ENCODE assay signal across 21 cellular contexts in genomic region chr16:55418586-55418985, GRCh38.
DNase-seq lines count a peak whose midpoint lies in the region; ATAC-seq, FAIRE-seq and TF ChIP-seq lines count a peak whose summit lies in the region.
"Had no signal": no experiment of that assay in that cellular context is flagged by ENCODE, and none has a peak within 500 bp of the region (broad histone marks: within the 10 kb centered on the region; RNA-seq: fewer than 3 reads in every experiment).

No MANE protein-coding gene starts in this region.

- intact Hi-C loops in GM12878 (cut with micrococcal nuclease; ENCODE audit: unreplicated experiment): no loop called here

- FAIRE-seq in A549 (lab: Jason Lieb, UNC) (no peak), GM12878 (lab: Jason Lieb, UNC) (no peak)

- no peak overlapping the region for H3K4me3 Mint-ChIP-seq in activated CD4-positive, alpha-beta memory T cell treated with anti-CD3 and anti-CD28 coated beads, Interleukin-2, amount 10 ng/mL, durations not matched to agents 7 days and 5 days
- H3K4me3 Mint-ChIP-seq: activated T-helper 1 cell treated with anti-CD3 and anti-CD28 coated beads, Interleukin-12 subunit alpha, Interleukin-12 subunit beta, Interleukin-2, Interleukin-4 antibody, amounts not matched to agents 30 ng/mL and 10 ng/mL and 1 ng/mL, durations not matched to agents 14 hours and 24 hours and 36 hours; mesothelial cell of epicardium; stimulated activated effector memory CD8-positive, alpha-beta T cell treated with anti-CD3 and anti-CD28 coated beads, Interleukin-12 subunit alpha, Interleukin-12 subunit beta, amount 100 ng/mL, for 72 hours had no signal

- no peak overlapping the region for H3K9ac ChIP-seq in GM12878 (ENCODE audit: control insufficient read depth, insufficient read depth, low read length)
- H3K9ac ChIP-seq: KMS-11 had no signal

- no peaks in the 10 kb centered on the region for H3K4me1 Mint-ChIP-seq in activated CD4-positive, alpha-beta memory T cell treated with anti-CD3 and anti-CD28 coated beads, Interleukin-2, amount 10 ng/mL, durations not matched to agents 7 days and 5 days
- H3K4me1 Mint-ChIP-seq: mesothelial cell of epicardium; stimulated activated effector memory CD8-positive, alpha-beta T cell treated with anti-CD3 and anti-CD28 coated beads, Interleukin-12 subunit alpha, Interleukin-12 subunit beta, amount 100 ng/mL, for 72 hours had no signal

- TF ChIP-seq EP300 in A549 (IDR thresholded peaks at IDR 0.05) (no peak), GM12878 (IDR thresholded peaks at IDR 0.05; ENCODE audit: borderline replicate concordance in 1 of 2, control insufficient read depth in 1 of 2, low read depth in 2 of 2, low read length in 2 of 2) (no peak)

- no peak overlapping the region for H3K27ac ChIP-seq in A549
- no peak overlapping the region for H3K27ac ChIP-seq in HEK293 (ENCODE audit: extremely low read depth, low read depth, low read length)
- H3K27ac ChIP-seq in GM12878 (ENCODE audit: control insufficient read depth, insufficient read depth): no peak overlapping the region
- no peak overlapping the region for H3K27ac ChIP-seq in caudate nucleus (ENCODE audit: low read depth, low read length)
- H3K27ac ChIP-seq: KMS-11 had no signal

- ATAC-seq in A549 (0 out of 6 replicates have a peak, but pooled peaks of 1 of the 2 experiments have one; percentile 26), GM12878 (no peak), HG03025 (IDR thresholded peaks at IDR 0.05; ENCODE audit: low FRiP score, unreplicated experiment) (no peak), HG03045 (IDR thresholded peaks at IDR 0.05; ENCODE audit: unreplicated experiment) (no peak)
- ATAC-seq: Panc1; stimulated activated effector memory CD8-positive, alpha-beta T cell treated with anti-CD3 and anti-CD28 coated beads, Interleukin-12 subunit alpha, Interleukin-12 subunit beta, amount 100 ng/mL, for 72 hours had no signal

- SMC1A ChIA-PET in GM12878 (lab: Charles Lee; ENCODE audit: uncharacterized antibody, unreplicated experiment): no interaction called here

- H2AFZ ChIP-seq in GM12878 (ENCODE audit: control insufficient read depth, low read depth, low read length): no peak overlapping the region

- H3K27me3 Mint-ChIP-seq in activated CD4-positive, alpha-beta memory T cell treated with anti-CD3 and anti-CD28 coated beads, Interleukin-2, amount 10 ng/mL, durations not matched to agents 7 days and 5 days: peaks cover 4% of the 10 kb centered on the region

- TF ChIP-seq CTCF in A549 (IDR thresholded peaks at IDR 0.05): no peak
- TF ChIP-seq CTCF in HEK293 (tag by site-specific recombination; IDR thresholded peaks at IDR 0.05): no peak
- TF ChIP-seq CTCF in GM12878 (IDR thresholded peaks at IDR 0.05 in 2 of 3, conservative IDR thresholded peaks at IDR 0.05 in 1 of 3; ENCODE audit: control insufficient read depth in 2 of 3, extremely low read depth in 1 of 3, insufficient read depth in 1 of 3, low read depth in 3 of 3, low read length in 3 of 3): no peak

- no peaks in the 10 kb centered on the region for H3K79me2 ChIP-seq in GM12878 (ENCODE audit: control insufficient read depth, insufficient read depth, low read length)

- POLR2A ChIA-PET in A549 (lab: Yijun Ruan, JAX): no interaction called here
- POLR2A ChIA-PET in HEK293 (lab: Yijun Ruan, JAX): no interaction called here
- POLR2A ChIA-PET in GM12878 (lab: Charles Lee): no interaction called here
- POLR2A ChIA-PET in activated CD4-positive, alpha-beta memory T cell treated with anti-CD3 and anti-CD28 coated beads, Interleukin-2, amount 10 ng/mL, durations not matched to agents 7 days and 5 days (lab: Charles Lee): no interaction called here

- H3K36me3 ChIP-seq in HEK293 (ENCODE audit: control insufficient read depth in 2 of 2, insufficient read depth in 1 of 2, low read length in 2 of 2) (no peaks in the 10 kb centered on the region), GM12878 (ENCODE audit: control insufficient read depth in 2 of 2, insufficient read depth in 2 of 2, low read length in 1 of 2) (no peaks in the 10 kb centered on the region)

- no peaks in the 10 kb centered on the region for H3K9me3 Mint-ChIP-seq in activated CD4-positive, alpha-beta memory T cell treated with anti-CD3 and anti-CD28 coated beads, Interleukin-2, amount 10 ng/mL, durations not matched to agents 7 days and 5 days
- H3K9me3 Mint-ChIP-seq: activated T-helper 1 cell treated with anti-CD3 and anti-CD28 coated beads, Interleukin-12 subunit alpha, Interleukin-12 subunit beta, Interleukin-2, Interleukin-4 antibody, amounts not matched to agents 30 ng/mL and 10 ng/mL and 1 ng/mL, durations not matched to agents 14 hours and 24 hours and 36 hours; mesothelial cell of epicardium; stimulated activated effector memory CD8-positive, alpha-beta T cell treated with anti-CD3 and anti-CD28 coated beads, Interleukin-12 subunit alpha, Interleukin-12 subunit beta, amount 100 ng/mL, for 72 hours had no signal

- no peaks in the 10 kb centered on the region for H3K9me3 ChIP-seq in A549
- H3K9me3 ChIP-seq in HEK293 (ENCODE audit: control insufficient read depth, insufficient read depth, low read depth, low read length): no peaks in the 10 kb centered on the region
- H3K9me3 ChIP-seq in GM12878 (replicated peaks; ENCODE audit: control insufficient read depth, insufficient read depth, low read length): no peaks in the 10 kb centered on the region

- H3K4me1 ChIP-seq in A549 (no peaks in the 10 kb centered on the region), HEK293 (ENCODE audit: control insufficient read depth, insufficient read depth, low read length) (no peaks in the 10 kb centered on the region), GM12878 (ENCODE audit: control insufficient read depth, insufficient read depth, low read length) (no peaks in the 10 kb centered on the region)

- CTCF ChIA-PET in A549 (lab: Yijun Ruan, JAX) (interaction anchor here (1.1 kb wide), 1 partner anchor 47 kb away, joined by 3 read pairs; no protein-coding TSS in a partner anchor), HEK293 (lab: Yijun Ruan, JAX) (no interaction called here), GM12878 (lab: Yijun Ruan, JAX) (no interaction called here)
- CTCF ChIA-PET in activated CD4-positive, alpha-beta memory T cell treated with anti-CD3 and anti-CD28 coated beads, Interleukin-2, amount 10 ng/mL, durations not matched to agents 7 days and 5 days (lab: Charles Lee): no interaction called here

- WGBS in A549 (ENCODE audit: missing lambda C conversion rate): 2% methylated on average over 2 of the region's 2 CpGs
- WGBS in GM12878 (ENCODE audit: insufficient coverage, insufficient replicate concordance, low lambda C conversion rate, missing lambda C conversion rate): 0% methylated on average over 2 of the region's 2 CpGs

- no peaks in the 10 kb centered on the region; the same call in 1 of the 2 replicates for H4K20me1 ChIP-seq in GM12878 (ENCODE audit: control insufficient read depth, insufficient read depth)

- no peaks in the 10 kb centered on the region for H3K27me3 ChIP-seq in GM12878 (replicated peaks in 1 of 2; ENCODE audit: control insufficient read depth in 2 of 2, insufficient read depth in 2 of 2, low read length in 1 of 2)

- no peaks in the 10 kb centered on the region for H3K36me3 Mint-ChIP-seq in activated CD4-positive, alpha-beta memory T cell treated with anti-CD3 and anti-CD28 coated beads, Interleukin-2, amount 10 ng/mL, durations not matched to agents 7 days and 5 days (ENCODE audit: low read depth)
- H3K36me3 Mint-ChIP-seq: mesothelial cell of epicardium; stimulated activated effector memory CD8-positive, alpha-beta T cell treated with anti-CD3 and anti-CD28 coated beads, Interleukin-12 subunit alpha, Interleukin-12 subunit beta, amount 100 ng/mL, for 72 hours had no signal

- RAD21 ChIA-PET in GM12878 (lab: Charles Lee; ENCODE audit: unreplicated experiment): no interaction called here

- no peak overlapping the region for H3K27ac Mint-ChIP-seq in activated CD4-positive, alpha-beta memory T cell treated with anti-CD3 and anti-CD28 coated beads, Interleukin-2, amount 10 ng/mL, durations not matched to agents 7 days and 5 days
- H3K27ac Mint-ChIP-seq: activated T-helper 1 cell treated with anti-CD3 and anti-CD28 coated beads, Interleukin-12 subunit alpha, Interleukin-12 subunit beta, Interleukin-2, Interleukin-4 antibody, amounts not matched to agents 30 ng/mL and 10 ng/mL and 1 ng/mL, durations not matched to agents 14 hours and 24 hours and 36 hours; mesothelial cell of epicardium; stimulated activated effector memory CD8-positive, alpha-beta T cell treated with anti-CD3 and anti-CD28 coated beads, Interleukin-12 subunit alpha, Interleukin-12 subunit beta, amount 100 ng/mL, for 72 hours had no signal

- no peak overlapping the region for H3K4me2 ChIP-seq in A549
- no peak overlapping the region for H3K4me2 ChIP-seq in GM12878 (ENCODE audit: control insufficient read depth, insufficient read depth)
- H3K4me2 ChIP-seq: KMS-11 had no signal

- DNase-seq in A549 (ENCODE audit: low read depth in 1 of 2, low spot score in 1 of 2): no peak
- DNase-seq in GM12878 (ENCODE audit: low read depth, low spot score): no peak
- peak; percentile 71 for DNase-seq in islet precursor cell
- DNase-seq in caudate nucleus (lab: John Stamatoyannopoulos, UW): no peak
- no peak for DNase-seq in activated CD4-positive, alpha-beta memory T cell treated with anti-CD3 and anti-CD28 coated beads, Interleukin-2, amount 10 ng/mL, durations not matched to agents 7 days and 5 days
- DNase-seq: activated CD4-positive, alpha-beta T cell treated with anti-CD3 and anti-CD28 coated beads, Interleukin-2, amount 50 U/mL, for 48 hours; amniotic stem cell; cortex of kidney; GOT3; NCI-H187 treated with DMSO at 0.1 percent for 48 hours; NCI-H524 treated with DMSO at 0.1 percent for 48 hours; nucleus accumbens; T-helper 9 cell had no signal

- H3K4me3 ChIP-seq in A549 (no peak overlapping the region), HEK293 (ENCODE audit: low read depth, low read length) (no peak overlapping the region), GM12878 (no peak overlapping the region)

- in situ Hi-C loops in GM12878 (cut with MboI): no loop called here

- TF ChIP-seq RAD21 in A549 (conservative IDR thresholded peaks at IDR 0.05 in 1 of 2, IDR thresholded peaks at IDR 0.05 in 1 of 2): no peak
- no peak for TF ChIP-seq RAD21 in GM12878 (IDR thresholded peaks at IDR 0.05; ENCODE audit: insufficient read depth, low read depth, low read length)

- no TSS peak for BruUV-seq in GM12878 (replicated peaks; lab: Mats Ljungman, UMichigan)

- no peak for TF ChIP-seq POLR2A in A549 (IDR thresholded peaks at IDR 0.05; ENCODE audit: low read length)
- TF ChIP-seq POLR2A in GM12878 (IDR thresholded peaks at IDR 0.05; ENCODE audit: low read depth, low read length): no peak

TF ChIP-seq in HEK293, 187 proteins besides CTCF, POLR2A, EP300 and RAD21 (continues in another document):
- no peak for TF ChIP-seq YY1 (tag by site-specific recombination; IDR thresholded peaks at IDR 0.05)
